9 cellular contexts compared by ENCODE assay signal in genomic region chr20:5844063-5844681, GRCh38.
A peak's percentile ranks its signal among the peaks of the same experiment; 100 is the strongest.
DNase-seq lines count a peak whose midpoint lies in the region; ATAC-seq, FAIRE-seq and TF ChIP-seq lines count a peak whose summit lies in the region.
"Had no signal": no experiment of that assay in that cellular context is flagged by ENCODE, and none has a peak within 500 bp of the region (broad histone marks: within the 10 kb centered on the region; RNA-seq: fewer than 3 reads in every experiment).

No MANE protein-coding gene starts in this region.

- no peaks in the 10 kb centered on the region for H3K27me3 Mint-ChIP-seq in activated CD4-positive, alpha-beta T cell treated with anti-CD3 and anti-CD28 coated beads, Interleukin-2, amount 10 ng/mL, durations not matched to agents 7 days and 5 days

- H3K9me3 Mint-ChIP-seq in activated CD4-positive, alpha-beta T cell treated with anti-CD3 and anti-CD28 coated beads, Interleukin-2, amount 10 ng/mL, durations not matched to agents 7 days and 5 days, result no peaks in the 10 kb centered on the region

- no peak for TF ChIP-seq POLR2A in GM18505 (IDR thresholded peaks at IDR 0.05; ENCODE audit: borderline replicate concordance, extremely low read depth, insufficient read depth, insufficient read length)

- peak; percentile 79 for ATAC-seq in GM18505 (IDR thresholded peaks at IDR 0.05; ENCODE audit: unreplicated experiment)

- H3K36me3 Mint-ChIP-seq in activated CD4-positive, alpha-beta T cell treated with anti-CD3 and anti-CD28 coated beads, Interleukin-2, amount 10 ng/mL, durations not matched to agents 7 days and 5 days (ENCODE audit: low read depth), result peaks cover 8% of the 10 kb centered on the region

- peaks cover 48% of the 10 kb centered on the region for H3K4me1 Mint-ChIP-seq in activated CD4-positive, alpha-beta T cell treated with anti-CD3 and anti-CD28 coated beads, Interleukin-2, amount 10 ng/mL, durations not matched to agents 7 days and 5 days

- peak overlapping the region; percentile 14 for H3K4me3 Mint-ChIP-seq in activated CD4-positive, alpha-beta T cell treated with anti-CD3 and anti-CD28 coated beads, Interleukin-2, amount 10 ng/mL, durations not matched to agents 7 days and 5 days
- H3K4me3 Mint-ChIP-seq: nephron had no signal

- CTCF ChIA-PET in HEK293T (lab: Yijun Ruan, JAX), result interaction anchor here (1.2 kb wide), 1 partner anchor 20 kb away, joined by 3 read pairs; no protein-coding TSS in a partner anchor
- CTCF ChIA-PET in activated CD4-positive, alpha-beta T cell treated with anti-CD3 and anti-CD28 coated beads, Interleukin-2, amount 10 ng/mL, durations not matched to agents 7 days and 5 days (lab: Charles Lee), result interaction anchor here (1.0 to 1.1 kb wide), 2 partner anchors 109 to 287 kb away, joined by 3 to 4 read pairs; no protein-coding TSS in a partner anchor

- POLR2A ChIA-PET in HEK293T (lab: Yijun Ruan, JAX), result no interaction called here
- POLR2A ChIA-PET in activated CD4-positive, alpha-beta T cell treated with anti-CD3 and anti-CD28 coated beads, Interleukin-2, amount 10 ng/mL, durations not matched to agents 7 days and 5 days (lab: Charles Lee), result interaction anchor here (0.5 kb wide), 1 partner anchor 47 kb away, joined by 8 read pairs; no protein-coding TSS in a partner anchor

- peak overlapping the region; percentile 71 for H3K27ac Mint-ChIP-seq in activated CD4-positive, alpha-beta T cell treated with anti-CD3 and anti-CD28 coated beads, Interleukin-2, amount 10 ng/mL, durations not matched to agents 7 days and 5 days

- no peak for DNase-seq in HEK293T (ENCODE audit: extremely low spot score)
- peak; percentile 86 for DNase-seq in NCI-H1417 treated with DMSO at 0.1 percent for 48 hours (lab: John Stamatoyannopoulos, UW)
- peak; percentile 60 for DNase-seq in activated CD4-positive, alpha-beta T cell treated with anti-CD3 and anti-CD28 coated beads, Interleukin-2, amount 10 ng/mL, durations not matched to agents 7 days and 5 days
- DNase-seq in iPS-NIHi7 (ENCODE audit: extremely low spot score), result peak; percentile 35
- peak; percentile 84 for DNase-seq in urothelium cell line (ENCODE audit: low spot score)
- DNase-seq in GF-D8 (lab: John Stamatoyannopoulos, UW), result no peak
- DNase-seq in inferior parietal cortex (ENCODE audit: extremely low spot score), result no peak

- no peak for FAIRE-seq in urothelium cell line (lab: Jason Lieb, UNC)

TF ChIP-seq in HEK293T, 16 proteins besides CTCF, POLR2A, EP300 and RAD21:
- TF ChIP-seq LEF1 (IDR thresholded peaks at IDR 0.05; ENCODE audit: borderline replicate concordance) (no peak), PKNOX1 (IDR thresholded peaks at IDR 0.05) (peak; percentile 34; the same call in 1 of the 2 replicates)

Comparison
In these comparisons a context has a peak if more than half of its experiments do, and no peak if none do; other contexts are left out.
1. DNase-seq: peak in NCI-H1417 treated with DMSO at 0.1 percent for 48 hours (single experiment), activated CD4-positive, alpha-beta T cell treated with anti-CD3 and anti-CD28 coated beads, Interleukin-2, amount 10 ng/mL, durations not matched to agents 7 days and 5 days (single experiment), iPS-NIHi7 (single experiment) and urothelium cell line (single experiment); none in HEK293T (single experiment), GF-D8 (single experiment) and inferior parietal cortex (single experiment).